In the genomic region with DNA sequence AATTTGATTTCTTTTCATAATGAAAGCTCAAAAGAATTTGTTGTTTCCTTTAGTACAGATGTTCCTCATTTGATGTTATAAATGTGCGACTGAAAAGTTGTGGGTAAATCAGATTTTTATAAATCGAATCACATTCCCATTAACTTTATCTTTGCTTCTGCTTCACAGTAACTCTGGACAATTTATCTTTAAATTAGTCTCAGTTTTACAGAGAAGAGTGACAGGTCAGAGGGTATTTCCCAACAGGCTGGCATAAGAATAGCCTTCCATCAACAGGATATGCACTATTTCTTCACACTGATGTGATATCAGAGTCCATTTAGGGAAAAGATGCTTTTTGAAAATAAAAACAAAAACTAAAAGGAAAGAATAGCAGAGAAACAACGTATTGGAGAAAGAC, we compare ENCODE assay signal across 26 cellular contexts.
"Had no signal": no experiment of that assay in that cellular context is flagged by ENCODE, and none has a peak within 500 bp of the region (broad histone marks: within the 10 kb centered on the region; RNA-seq: fewer than 3 reads in every experiment).

No MANE protein-coding gene starts in this region.

- H3K4me3 ChIP-seq: colonic mucosa, esophagus squamous epithelium, gastrocnemius medialis, heart right ventricle, left ventricle myocardium inferior, lower lobe of right lung, mucosa of descending colon had no signal

- DNase-seq: colonic mucosa; cortex of kidney; effector CD8-positive, alpha-beta T cell; effector memory CD8-positive, alpha-beta T cell; endodermal cell; erythroblast; esophagus squamous epithelium; foreskin fibroblast; foreskin melanocyte; gastrocnemius medialis; glutamatergic neuron; head of caudate nucleus; heart right ventricle; hippocampal formation; left cardiac atrium; left ventricle myocardium inferior; lower lobe of right lung; mesenchymal stem cell; mucosa of descending colon; naive B cell; naive thymus-derived CD8-positive, alpha-beta T cell had no signal

- ATAC-seq: effector memory CD8-positive, alpha-beta T cell; esophagus mucosa; gastrocnemius medialis; heart right ventricle; left cardiac atrium; lower lobe of right lung; mucosa of descending colon; naive thymus-derived CD8-positive, alpha-beta T cell had no signal

- H3K9me3 ChIP-seq: colonic mucosa, esophagus squamous epithelium, gastrocnemius medialis, heart right ventricle, left ventricle myocardium inferior, lower lobe of right lung, mucosa of descending colon had no signal

- H3K36me3 ChIP-seq: colonic mucosa, esophagus squamous epithelium, gastrocnemius medialis, heart right ventricle, left ventricle myocardium inferior, lower lobe of right lung had no signal

- H3K4me1 ChIP-seq: colonic mucosa, esophagus squamous epithelium, gastrocnemius medialis, heart right ventricle, left ventricle myocardium inferior, lower lobe of right lung had no signal

- FAIRE-seq: endometrium, islet of Langerhans, keratinocyte had no signal

- H3K27ac ChIP-seq: colonic mucosa, epithelial cell of prostate, esophagus squamous epithelium, gastrocnemius medialis, heart right ventricle, left ventricle myocardium inferior, lower lobe of right lung had no signal

- H3K27me3 ChIP-seq: colonic mucosa, esophagus squamous epithelium, gastrocnemius medialis, heart right ventricle had no signal
